In genomic region chr1:209153435-209153834, GRCh38 we compare ENCODE assay signal across 7 cellular contexts.
"Had no signal": no experiment of that assay in that cellular context is flagged by ENCODE, and none has a peak within 500 bp of the region (broad histone marks: within the 10 kb centered on the region; RNA-seq: fewer than 3 reads in every experiment).

No MANE protein-coding gene starts in this region.

- H3K4me3 ChIP-seq: GM23338 had no signal

- ATAC-seq: GM23338, HepG2 had no signal

- H3K27ac Mint-ChIP-seq: GM23338, H9, IgD-negative memory B cell had no signal

- H3K4me2 ChIP-seq: GM23338 had no signal

- H3K9me3 Mint-ChIP-seq: GM23338, H9 had no signal

- H3K4me3 Mint-ChIP-seq: GM23338, H9, IgD-negative memory B cell had no signal

- H2AFZ ChIP-seq: GM23338 had no signal

- H3K36me3 Mint-ChIP-seq: IgD-negative memory B cell had no signal

- H3K27ac ChIP-seq: HL-60 had no signal

- DNase-seq: H9, HCEC 1CT, KBM-7 had no signal

- H3K27me3 Mint-ChIP-seq: IgD-negative memory B cell had no signal
